In genomic region chr2:53770264-53770663, GRCh38 we compare ENCODE assay signal across 21 cellular contexts. TPM values are rescaled to one million over a fixed set of nuclear protein-coding genes. Genes with fewer than 3 reads are reported as not detected.
A peak's percentile ranks its signal among the peaks of the same experiment; 100 is the strongest.
DNase-seq lines count a peak whose midpoint lies in the region; ATAC-seq, FAIRE-seq and TF ChIP-seq lines count a peak whose summit lies in the region.
"Had no signal": no experiment of that assay in that cellular context is flagged by ENCODE, and none has a peak within 500 bp of the region (broad histone marks: within the 10 kb centered on the region; RNA-seq: fewer than 3 reads in every experiment).

No MANE protein-coding gene starts in this region.

- H3K36me3 ChIP-seq in SK-N-MC (ENCODE audit: insufficient read depth, low read length) = peaks cover 17% of the 10 kb centered on the region; the same call in 1 of the 2 replicates
- H3K36me3 ChIP-seq: adrenal gland, HAP-1, neutrophil, uterus had no signal

- ATAC-seq in activated CD8-positive, alpha-beta memory T cell treated with anti-CD3 and anti-CD28 coated beads, Interleukin-2, amount 10 ng/mL, durations not matched to agents 7 days and 5 days = no peak
- ATAC-seq in foreskin keratinocyte (peak; percentile 29), HG02610 (IDR thresholded peaks at IDR 0.05; ENCODE audit: unreplicated experiment) (no peak), HG03097 (IDR thresholded peaks at IDR 0.05; ENCODE audit: low FRiP score, unreplicated experiment) (no peak)
- ATAC-seq: Panc1, T-cell had no signal

- H3K27me3 ChIP-seq in foreskin keratinocyte = no peaks in the 10 kb centered on the region
- H3K27me3 ChIP-seq: adrenal gland, neutrophil, uterus had no signal

- peaks cover 4% of the 10 kb centered on the region for H3K4me1 ChIP-seq in foreskin keratinocyte
- H3K4me1 ChIP-seq: uterus had no signal

- H3K9me3 ChIP-seq in SK-N-MC (ENCODE audit: low read depth, low read length) = no peaks in the 10 kb centered on the region
- H3K9me3 ChIP-seq: adrenal gland, HAP-1, neutrophil, uterus had no signal

- H3K4me3 ChIP-seq in SK-N-MC = no peak overlapping the region
- H3K4me3 ChIP-seq: adrenal gland, HAP-1, uterus had no signal

- H3K36me3 Mint-ChIP-seq in activated CD8-positive, alpha-beta memory T cell treated with anti-CD3 and anti-CD28 coated beads, Interleukin-2, amount 10 ng/mL, durations not matched to agents 7 days and 5 days = peaks cover 26% of the 10 kb centered on the region

- peak overlapping the region; percentile 47 for H3K27ac Mint-ChIP-seq in activated CD8-positive, alpha-beta memory T cell treated with anti-CD3 and anti-CD28 coated beads, Interleukin-2, amount 10 ng/mL, durations not matched to agents 7 days and 5 days
- H3K27ac Mint-ChIP-seq: activated B cell treated with CpG ODN at 0.5 μM for 24 hours, endodermal cell, mesothelial cell of epicardium had no signal

- no peaks in the 10 kb centered on the region for H3K9me3 Mint-ChIP-seq in activated CD8-positive, alpha-beta memory T cell treated with anti-CD3 and anti-CD28 coated beads, Interleukin-2, amount 10 ng/mL, durations not matched to agents 7 days and 5 days (ENCODE audit: low read depth)
- H3K9me3 Mint-ChIP-seq: activated B cell treated with CpG ODN at 0.5 μM for 24 hours, endodermal cell, mesothelial cell of epicardium, T-cell had no signal

- no peaks in the 10 kb centered on the region for H3K27me3 Mint-ChIP-seq in activated CD8-positive, alpha-beta memory T cell treated with anti-CD3 and anti-CD28 coated beads, Interleukin-2, amount 10 ng/mL, durations not matched to agents 7 days and 5 days
- H3K27me3 Mint-ChIP-seq: activated B cell treated with CpG ODN at 0.5 μM for 24 hours, T-cell had no signal

- peaks cover 39% of the 10 kb centered on the region for H3K4me1 Mint-ChIP-seq in activated CD8-positive, alpha-beta memory T cell treated with anti-CD3 and anti-CD28 coated beads, Interleukin-2, amount 10 ng/mL, durations not matched to agents 7 days and 5 days

- no peak overlapping the region for H3K4me3 Mint-ChIP-seq in activated CD8-positive, alpha-beta memory T cell treated with anti-CD3 and anti-CD28 coated beads, Interleukin-2, amount 10 ng/mL, durations not matched to agents 7 days and 5 days
- H3K4me3 Mint-ChIP-seq: activated B cell treated with CpG ODN at 0.5 μM for 24 hours, endodermal cell, mesothelial cell of epicardium, T-cell had no signal

- peak; percentile 33 for FAIRE-seq in GM12891 (lab: Jason Lieb, UNC)

- no peak for TF ChIP-seq CTCF in foreskin keratinocyte (conservative IDR thresholded peaks at IDR 0.05)

- peak overlapping the region; percentile 4; the same call in 1 of the 2 replicates for H3K27ac ChIP-seq in SK-N-MC
- no peak overlapping the region for H3K27ac ChIP-seq in foreskin keratinocyte
- H3K27ac ChIP-seq: adrenal gland, neutrophil, uterus had no signal

- DNase-seq in activated CD8-positive, alpha-beta memory T cell treated with anti-CD3 and anti-CD28 coated beads, Interleukin-2, amount 10 ng/mL, durations not matched to agents 7 days and 5 days = no peak
- DNase-seq in activated CD8-positive, alpha-beta memory T cell treated with anti-CD3 and anti-CD28 coated beads for 24 hours = no peak
- no peak for DNase-seq in GM12891 (ENCODE audit: insufficient read length, low spot score)
- no peak for DNase-seq in SK-N-MC (ENCODE audit: low read depth, low spot score)
- DNase-seq in foreskin keratinocyte = peak in 1 of 2 donors; percentile 55
- no peak for DNase-seq in NCI-H748 treated with DMSO at 0.1 percent for 48 hours (lab: John Stamatoyannopoulos, UW)
- DNase-seq: activated B cell treated with CpG ODN at 0.5 μM for 24 hours; activated CD8-positive, alpha-beta memory T cell treated with anti-CD3 and anti-CD28 coated beads, Interleukin-2, amount 50 U/mL, for 4 hours; adrenal gland; endodermal cell; NCI-H2029; NCI-H510A; retina; T-cell; uterus had no signal

- CTCF ChIA-PET in activated CD8-positive, alpha-beta memory T cell treated with anti-CD3 and anti-CD28 coated beads, Interleukin-2, amount 10 ng/mL, durations not matched to agents 7 days and 5 days (lab: Charles Lee) = interaction anchor here (1.2 to 3.3 kb wide), 2 partner anchors 10 to 13 kb away, joined by 4 to 11 read pairs; no protein-coding TSS in a partner anchor

- TF ChIP-seq POLR2A in GM12891 (IDR thresholded peaks at IDR 0.05; ENCODE audit: low read depth, low read length) = no peak

- H3K9ac ChIP-seq in SK-N-MC (ENCODE audit: insufficient read length) = no peak overlapping the region

TF ChIP-seq in GM12891, 5 proteins besides CTCF, POLR2A, EP300 and RAD21:
- TF ChIP-seq PAX5 (IDR thresholded peaks at IDR 0.05; ENCODE audit: insufficient read depth, low read length, severe bottlenecking) = no peak
- TF ChIP-seq SPI1 (IDR thresholded peaks at IDR 0.05; ENCODE audit: low read depth, low read length) = no peak
- no peak for TF ChIP-seq TAF1 (IDR thresholded peaks at IDR 0.05; ENCODE audit: low read depth, low read length)
- no peak for TF ChIP-seq POU2F2 (IDR thresholded peaks at IDR 0.05; ENCODE audit: low read depth, low read length)
- TF ChIP-seq POLR2AphosphoS5 (IDR thresholded peaks at IDR 0.05; ENCODE audit: low read depth, low read length) = no peak

RNA-seq across cellular contexts. Expression of gene CHAC2, which starts 2.7 kb away (rescaled TPM):
- total RNA-seq in activated CD8-positive, alpha-beta memory T cell treated with anti-CD3 and anti-CD28 coated beads, Interleukin-2, amount 10 ng/mL, durations not matched to agents 7 days and 5 days = 10 to 100 TPM; 13.3 to 21.9 TPM
- 5.2 TPM for polyA plus RNA-seq in GM12891 (2012; ENCODE audit: low read depth, missing spikeins)
- total RNA-seq in foreskin keratinocyte = 14.3 TPM in 2 replicates
- 11.1 and 13.8 TPM in 2 replicates for polyA plus RNA-seq in foreskin keratinocyte

RNA-seq across cellular contexts. Expression of gene ASB3, which starts 16.5 kb away (rescaled TPM):
- total RNA-seq in activated CD8-positive, alpha-beta memory T cell treated with anti-CD3 and anti-CD28 coated beads, Interleukin-2, amount 10 ng/mL, durations not matched to agents 7 days and 5 days = 10 to 100 TPM; 27.6 to 30.1 TPM
- polyA plus RNA-seq in GM12891 (2012; ENCODE audit: low read depth, missing spikeins) = 9.3 TPM
- 12.0 and 13.8 TPM in 2 replicates for total RNA-seq in foreskin keratinocyte
- polyA plus RNA-seq in foreskin keratinocyte = 6.8 and 7.5 TPM in 2 replicates

RNA-seq across cellular contexts. Expression of gene ERLEC1, which starts 16.6 kb away (rescaled TPM):
- 10 to 100 TPM; 21.6 to 30.8 TPM for total RNA-seq in activated CD8-positive, alpha-beta memory T cell treated with anti-CD3 and anti-CD28 coated beads, Interleukin-2, amount 10 ng/mL, durations not matched to agents 7 days and 5 days
- 16.0 TPM for polyA plus RNA-seq in GM12891 (2012; ENCODE audit: low read depth, missing spikeins)
- total RNA-seq in foreskin keratinocyte = 34.0 and 35.4 TPM in 2 replicates
- 20.7 and 22.1 TPM in 2 replicates for polyA plus RNA-seq in foreskin keratinocyte
